ENCODE assay signal across 8 cellular contexts in genomic region chr14:102510616-102511520, GRCh38. TPM values are rescaled to one million over a fixed set of nuclear protein-coding genes. Genes with fewer than 3 reads are reported as not detected.
DNase-seq lines count a peak whose midpoint lies in the region; ATAC-seq, FAIRE-seq and TF ChIP-seq lines count a peak whose summit lies in the region.

No MANE protein-coding gene starts in this region.

- no peaks in the 10 kb centered on the region for H3K79me2 ChIP-seq in GM12878 (ENCODE audit: control insufficient read depth, insufficient read depth, low read length)

- H2AFZ ChIP-seq in GM12878 (ENCODE audit: control insufficient read depth, low read depth, low read length) (peak overlapping the region; percentile 91), mesenchymal stem cell (ENCODE audit: low read depth, low read length) (peak overlapping the region; percentile 36)

- H4K20me1 ChIP-seq in GM12878 (ENCODE audit: control insufficient read depth, insufficient read depth) = no peaks in the 10 kb centered on the region

- no peak for FAIRE-seq in GM12878 (lab: Jason Lieb, UNC)

- SMC1A ChIA-PET in GM12878 (lab: Charles Lee; ENCODE audit: uncharacterized antibody, unreplicated experiment) = no interaction called here

- in situ Hi-C loops in GM12878 (cut with MboI) (loop anchor here (10.0 kb wide), 1 partner anchor 546 kb away; the partner anchor contains the start of gene DYNC1H1), brain microvascular endothelial cell (cut with HindIII; ENCODE audit: low pct_ligation_motif_present, low sequenced_read_pairs) (no loop called here)

- H3K36me3 ChIP-seq in GM12878 (ENCODE audit: control insufficient read depth in 2 of 2, insufficient read depth in 2 of 2, low read length in 1 of 2) = no peaks in the 10 kb centered on the region
- H3K36me3 ChIP-seq in mesenchymal stem cell (ENCODE audit: control insufficient read depth in 1 of 2, insufficient read depth in 2 of 2, low read depth in 1 of 2, low read length in 2 of 2) = peaks cover 0 to 22% of the 10 kb centered on the region in 2 experiments
- H3K36me3 ChIP-seq in upper lobe of right lung = no peaks in the 10 kb centered on the region
- no peaks in the 10 kb centered on the region for H3K36me3 ChIP-seq in brain microvascular endothelial cell (replicated peaks)

- intact Hi-C loops in GM12878 (cut with micrococcal nuclease; ENCODE audit: unreplicated experiment) (loop anchor here (10.0 kb wide), 1 partner anchor 546 kb away; the partner anchor contains the start of gene DYNC1H1), upper lobe of right lung (cut with DNase I) (no loop called here)

- RAD21 ChIA-PET in GM12878 (lab: Charles Lee; ENCODE audit: unreplicated experiment) = interaction anchor here (1.0 kb wide), 1 partner anchor 193 kb away, joined by 3 read pairs; no protein-coding TSS in a partner anchor

- H4K8ac ChIP-seq in mesenchymal stem cell (ENCODE audit: low read length) = peak overlapping the region; percentile 92

- H3K4me2 ChIP-seq in GM12878 (ENCODE audit: control insufficient read depth, insufficient read depth) (peak overlapping the region; percentile 99), mesenchymal stem cell (ENCODE audit: low read length, poor library complexity, severe bottlenecking) (peak overlapping the region; percentile 99)

- POLR2A ChIA-PET in GM12878 (lab: Charles Lee) = no interaction called here

- peak overlapping the region in 1 of 2 experiments; percentile 46 for H3K18ac ChIP-seq in mesenchymal stem cell (ENCODE audit: low read depth in 1 of 2, low read length in 2 of 2)

- no TSS peak for BruUV-seq in GM12878 (replicated peaks; lab: Mats Ljungman, UMichigan)

- DNase-seq in COLO668 (lab: John Stamatoyannopoulos, UW; ENCODE audit: unreplicated experiment) (peak; percentile 34), NB4 (ENCODE audit: low read depth) (peak; percentile 34), GM12878 (ENCODE audit: low read depth, low spot score) (no peak), mesenchymal stem cell (no peak), upper lobe of right lung (peak; percentile 74), SW 1271 (lab: John Stamatoyannopoulos, UW) (no peak), brain microvascular endothelial cell (no peak)

- TF ChIP-seq CTCF in NB4 (IDR thresholded peaks at IDR 0.05; ENCODE audit: low read depth, low read length) = no peak
- TF ChIP-seq CTCF in GM12878 (IDR thresholded peaks at IDR 0.05 in 2 of 3, conservative IDR thresholded peaks at IDR 0.05 in 1 of 3; ENCODE audit: control insufficient read depth in 2 of 3, extremely low read depth in 1 of 3, insufficient read depth in 1 of 3, low read depth in 3 of 3, low read length in 3 of 3) = no peak
- TF ChIP-seq CTCF in upper lobe of right lung (IDR thresholded peaks at IDR 0.05) = no peak
- no peak for TF ChIP-seq CTCF in brain microvascular endothelial cell (IDR thresholded peaks at IDR 0.05; ENCODE audit: low read depth, low read length, missing control alignments)

- no peak overlapping the region for H2BK120ac ChIP-seq in mesenchymal stem cell (ENCODE audit: low read depth, low read length)

- H4K91ac ChIP-seq in mesenchymal stem cell (ENCODE audit: low read length) = peak overlapping the region; percentile 43

- no peak overlapping the region for H2BK5ac ChIP-seq in mesenchymal stem cell (ENCODE audit: low read depth, low read length, poor library complexity, severe bottlenecking)

- no peak overlapping the region for H2AK5ac ChIP-seq in mesenchymal stem cell (ENCODE audit: low read length, severe bottlenecking)

- peak overlapping the region in 1 of 2 experiments; percentile 38 for H3K4ac ChIP-seq in mesenchymal stem cell (ENCODE audit: low read depth in 1 of 2, low read length in 2 of 2)

- no peak overlapping the region for H3K27ac ChIP-seq in GM12878 (ENCODE audit: control insufficient read depth, insufficient read depth)
- H3K27ac ChIP-seq in mesenchymal stem cell (ENCODE audit: low read length, poor library complexity, severe bottlenecking) = no peak overlapping the region
- no peak overlapping the region for H3K27ac ChIP-seq in upper lobe of right lung
- no peak overlapping the region for H3K27ac ChIP-seq in brain microvascular endothelial cell

- H3K4me3 ChIP-seq in NB4 (ENCODE audit: low read depth, low read length) (no peak overlapping the region), GM12878 (peak overlapping the region; percentile 90), mesenchymal stem cell (ENCODE audit: insufficient read depth in 1 of 2, low read depth in 1 of 2, low read length in 2 of 2) (peak overlapping the region in 1 of 2 experiments; percentile 82), upper lobe of right lung (peak overlapping the region; percentile 76), brain microvascular endothelial cell (ENCODE audit: low read depth, low read length) (no peak overlapping the region)

- WGBS in GM12878 (ENCODE audit: insufficient coverage, insufficient replicate concordance, low lambda C conversion rate, missing lambda C conversion rate) = 40% methylated on average over 19 of the region's 19 CpGs
- WGBS in mesenchymal stem cell = 47% methylated on average over 14 of the region's 19 CpGs

- H3K9me3 ChIP-seq in GM12878 (replicated peaks; ENCODE audit: control insufficient read depth, insufficient read depth, low read length) = no peaks in the 10 kb centered on the region
- H3K9me3 ChIP-seq in mesenchymal stem cell (ENCODE audit: control insufficient read depth, low read length) = no peaks in the 10 kb centered on the region
- H3K9me3 ChIP-seq in upper lobe of right lung = no peaks in the 10 kb centered on the region

- no peak for TF ChIP-seq EP300 in GM12878 (IDR thresholded peaks at IDR 0.05; ENCODE audit: borderline replicate concordance in 1 of 2, control insufficient read depth in 1 of 2, low read depth in 2 of 2, low read length in 2 of 2)

- H3K9ac ChIP-seq in GM12878 (ENCODE audit: control insufficient read depth, insufficient read depth, low read length) (peak overlapping the region; percentile 65; the same call in 1 of the 2 replicates), mesenchymal stem cell (ENCODE audit: low read length) (peak overlapping the region; percentile 82)

- no peak overlapping the region for H3K23ac ChIP-seq in mesenchymal stem cell (ENCODE audit: low read length in 2 of 2)

- TF ChIP-seq RAD21 in GM12878 (IDR thresholded peaks at IDR 0.05; ENCODE audit: insufficient read depth, low read depth, low read length) = no peak

- CTCF ChIA-PET in GM12878 (lab: Yijun Ruan, JAX) = interaction anchor here (0.8 to 3.1 kb wide), 2 partner anchors 12 to 73 kb away, joined by 3 to 14 read pairs; no protein-coding TSS in a partner anchor

- H3K4me1 ChIP-seq in GM12878 (ENCODE audit: control insufficient read depth, insufficient read depth, low read length) (peaks cover 9% of the 10 kb centered on the region), mesenchymal stem cell (ENCODE audit: control insufficient read depth, insufficient read depth, low read depth, low read length) (peaks cover 22% of the 10 kb centered on the region), upper lobe of right lung (peaks cover 16% of the 10 kb centered on the region)

- peak overlapping the region in 1 of 2 experiments; percentile 19 for H3K14ac ChIP-seq in mesenchymal stem cell (ENCODE audit: low read length in 2 of 2)

- H3K27me3 ChIP-seq in GM12878 (replicated peaks in 1 of 2; ENCODE audit: control insufficient read depth in 2 of 2, insufficient read depth in 2 of 2, low read length in 1 of 2) = no peaks in the 10 kb centered on the region
- no peaks in the 10 kb centered on the region for H3K27me3 ChIP-seq in mesenchymal stem cell (ENCODE audit: control insufficient read depth in 1 of 2, insufficient read depth in 1 of 2, low read length in 2 of 2)
- H3K27me3 ChIP-seq in upper lobe of right lung = no peaks in the 10 kb centered on the region
- no peaks in the 10 kb centered on the region for H3K27me3 ChIP-seq in brain microvascular endothelial cell (replicated peaks)

- TF ChIP-seq POLR2A in NB4 (IDR thresholded peaks at IDR 0.05; ENCODE audit: extremely low read depth, insufficient read length) (no peak), GM12878 (IDR thresholded peaks at IDR 0.05; ENCODE audit: low read depth, low read length) (no peak)

- H2BK15ac ChIP-seq in mesenchymal stem cell (ENCODE audit: low read depth, poor library complexity, severe bottlenecking) = no peak overlapping the region

- peak; percentile 55 for ATAC-seq in GM12878
- ATAC-seq in upper lobe of right lung = peak; percentile 7
- ATAC-seq in HG02870 (IDR thresholded peaks at IDR 0.05; ENCODE audit: unreplicated experiment) = no peak

- H2BK12ac ChIP-seq in mesenchymal stem cell (ENCODE audit: low read length in 2 of 2) = peak overlapping the region; percentile 22 to 38

- H3K79me1 ChIP-seq in mesenchymal stem cell (replicated peaks; ENCODE audit: low read length, poor library complexity, severe bottlenecking) = peaks cover 4% of the 10 kb centered on the region

TF ChIP-seq in GM12878, 131 proteins besides CTCF, POLR2A, EP300 and RAD21 (continues in another document):
- TF ChIP-seq PAX8 (IDR thresholded peaks at IDR 0.05) = no peak

RNA-seq across cellular contexts. Expression of gene ANKRD9, which starts 1.3 kb away (rescaled TPM):
- total RNA-seq in GM12878 (2013; cell fraction: nucleolus; rRNA removed) = 1.9 and 2.2 TPM in 2 replicates
- total RNA-seq in GM12878 (2014; rRNA removed) (1.8 and 3.3 TPM in 2 replicates), GM12878 (2014; rRNA removed; fragmentation: Illumina TruSeq; extraction: Trizol) (0.54 and 0.78 TPM in 2 replicates), GM12878 (2021) (3.6 and 4.4 TPM in 2 replicates), upper lobe of right lung (22.4 TPM)
- 0.45 TPM for polyA plus RNA-seq in GM12878 (2011; ENCODE audit: low read depth)
- polyA plus RNA-seq in GM12878 (2011; rRNA removed) (0.33 and 0.43 TPM in 2 replicates), GM12878 (2014; fragmentation: Illumina TruSeq; extraction: Trizol) (0.30 and 0.43 TPM in 2 replicates), GM12878 (2014; fragmentation: Nextera tagmentation; extraction: Ambion mirVana) (under 1 TPM; 0.03 to 0.04 TPM), GM12878 (2014; rRNA removed) (3.2 and 3.4 TPM in 2 replicates), GM12878 (2016; fragmentation: Nextera tagmentation; extraction: Ambion mirVana) (under 1 TPM; 0.44 to 0.74 TPM)
- polyA plus RNA-seq in GM12878 (2011; cell fraction: cytosol; rRNA removed) = 0.58 and 1.0 TPM in 2 replicates
- polyA plus RNA-seq in GM12878 (2011; cell fraction: nucleus; rRNA removed) = 2.4 and 2.8 TPM in 2 replicates
- polyA plus RNA-seq in GM12878 (2012) = 1.4 and 2.2 TPM in 2 replicates
- 0.26 and 0.29 TPM in 2 replicates for polyA minus RNA-seq in GM12878 (2011; rRNA and poly(A)+ RNA removed)
- polyA minus RNA-seq in GM12878 (2011; cell fraction: cytosol; rRNA and poly(A)+ RNA removed) = 0.80 and 1.7 TPM in 2 replicates
- polyA minus RNA-seq in GM12878 (2011; cell fraction: nucleus; rRNA and poly(A)+ RNA removed) = 0.36 and 0.86 TPM in 2 replicates
- polyA plus RNA-seq in mesenchymal stem cell (2013, experiment 1 of 2) = 10.3 TPM
- polyA plus RNA-seq in mesenchymal stem cell (2013, experiment 2 of 2) = 10.2 TPM

Comparison
In these comparisons a context has a peak if more than half of its experiments do, and no peak if none do; other contexts are left out.
1. DNase-seq: peak in COLO668 (single experiment), NB4 (single experiment) and upper lobe of right lung (single experiment); none in GM12878 (single experiment), mesenchymal stem cell (single experiment), SW 1271 (0 of 2) and brain microvascular endothelial cell (single experiment).
2. H3K4me3 ChIP-seq: peak in GM12878 (single experiment) and upper lobe of right lung (single experiment); none in NB4 (single experiment) and brain microvascular endothelial cell (single experiment).